ENCODE assay signal across 8 cellular contexts in genomic region chr17:5419959-5420653, GRCh38. TPM values are rescaled to one million over a fixed set of nuclear protein-coding genes. Genes with fewer than 3 reads are reported as not detected.
DNase-seq lines count a peak whose midpoint lies in the region; ATAC-seq and TF ChIP-seq lines count a peak whose summit lies in the region.

Gene RPAIN (plus strand): TSS chr17:5420182. CDS start chr17:5420211, 29 bp downstream.

- peak within 1 kb of the TSS; percentile 32 for H2BK5ac ChIP-seq in neuronal stem cell (ENCODE audit: low read length)

- peak within 1 kb of the TSS; percentile 99 for H3K4me2 ChIP-seq in Karpas-422 (ENCODE audit: low read depth, low read length, poor library complexity, severe bottlenecking)
- H3K4me2 ChIP-seq in neuronal stem cell (ENCODE audit: insufficient read depth, low read length, poor library complexity, severe bottlenecking) = peak within 1 kb of the TSS; percentile 83

- peak within 1 kb of the TSS; percentile 95 for H3K23ac ChIP-seq in neuronal stem cell (ENCODE audit: low read depth, low read length, poor library complexity)

- H3K9ac ChIP-seq in Karpas-422 (ENCODE audit: low read length) (peak within 1 kb of the TSS; percentile 96), neuronal stem cell (ENCODE audit: low read depth, low read length, poor library complexity) (peak within 1 kb of the TSS; percentile 97)

- H3K79me2 ChIP-seq in Karpas-422 (ENCODE audit: low read length) = peaks cover 80% of the 10 kb centered on the region

- H3K4me1 ChIP-seq in Karpas-422 (ENCODE audit: low read length) = peaks cover 27% of the 10 kb centered on the region
- H3K4me1 ChIP-seq in RWPE2 (ENCODE audit: insufficient read depth, poor library complexity, severe bottlenecking) = peaks cover 4% of the 10 kb centered on the region
- peaks cover 14% of the 10 kb centered on the region for H3K4me1 ChIP-seq in foreskin keratinocyte
- peaks cover 2 to 5% of the 10 kb centered on the region in 2 donors for H3K4me1 ChIP-seq in neuronal stem cell (ENCODE audit: control insufficient read depth in 2 of 2, insufficient read depth in 1 of 2, low read depth in 1 of 2, low read length in 2 of 2)

- peak within 1 kb of the TSS; percentile 97 for H3K4me3 ChIP-seq in Karpas-422 (ENCODE audit: low read length)
- peak within 1 kb of the TSS; percentile 77 for H3K4me3 ChIP-seq in RWPE2 (ENCODE audit: severe bottlenecking)
- peak within 1 kb of the TSS; percentile 79 to 93 for H3K4me3 ChIP-seq in neuronal stem cell (ENCODE audit: low read length in 2 of 2)

- no peaks in the 10 kb centered on the region for H3K9me2 ChIP-seq in Karpas-422 (replicated peaks; ENCODE audit: insufficient read depth, low read length)

- peak within 1 kb of the TSS; percentile 10 for H2BK15ac ChIP-seq in neuronal stem cell (ENCODE audit: low read length)

- DNase-seq in EH (ENCODE audit: low read depth) (peak; percentile 85), Karpas-422 (peak; percentile 97), RWPE2 (ENCODE audit: low spot score) (peak; percentile 89), foreskin keratinocyte (no peak), neuronal stem cell (ENCODE audit: low spot score) (no peak), substantia nigra (lab: John Stamatoyannopoulos, UW) (peak in 46 of 49 donors; percentile 66 to 98 (median 91))
- DNase-seq in activated effector memory CD4-positive, alpha-beta T cell treated with anti-CD3 and anti-CD28 coated beads, Interleukin-2, amount 50 U/mL, for 16 hours = peak; percentile 96

- H3K9me3 ChIP-seq in Karpas-422 (ENCODE audit: low read length) (no peaks in the 10 kb centered on the region), RWPE2 (ENCODE audit: severe bottlenecking) (no peaks in the 10 kb centered on the region), neuronal stem cell (replicated peaks in 1 of 2; ENCODE audit: control insufficient read depth in 2 of 2, insufficient read depth in 1 of 2, low read depth in 1 of 2, low read length in 2 of 2) (no peaks in the 10 kb centered on the region)

- WGBS in neuronal stem cell (ENCODE audit: extremely low coverage in 2 of 2, insufficient read length in 2 of 2, insufficient replicate concordance in 1 of 2), 2 donors = no CpG with 5 or more reads among the region's 41 CpGs

- H2AK5ac ChIP-seq in neuronal stem cell (ENCODE audit: low read depth, low read length) = no peak within 1 kb of the TSS

- H3K14ac ChIP-seq in neuronal stem cell (ENCODE audit: low read length) = no peak within 1 kb of the TSS

- H3K36me3 ChIP-seq in Karpas-422 (ENCODE audit: insufficient read depth, low read length) = peaks cover 44% of the 10 kb centered on the region
- peaks cover 64% of the 10 kb centered on the region for H3K36me3 ChIP-seq in RWPE2 (ENCODE audit: low read depth)
- peaks cover 25 to 65% of the 10 kb centered on the region in 2 donors for H3K36me3 ChIP-seq in neuronal stem cell (replicated peaks in 1 of 2; ENCODE audit: control insufficient read depth in 2 of 2, insufficient read depth in 2 of 2, low read length in 2 of 2)

- H2BK120ac ChIP-seq in neuronal stem cell (ENCODE audit: low read depth, low read length) = no peak within 1 kb of the TSS

- H3K79me1 ChIP-seq in neuronal stem cell (ENCODE audit: low read depth, low read length) = peaks cover 6% of the 10 kb centered on the region

- no peak within 1 kb of the TSS for H4K91ac ChIP-seq in neuronal stem cell (ENCODE audit: low read depth, low read length, poor library complexity)

- no peak within 1 kb of the TSS for H4K8ac ChIP-seq in neuronal stem cell (ENCODE audit: low read depth, low read length)

- H3K27ac ChIP-seq in Karpas-422 (ENCODE audit: low read length) (peak within 1 kb of the TSS; percentile 91), RWPE2 (ENCODE audit: poor library complexity, severe bottlenecking) (peak within 1 kb of the TSS; percentile 61), foreskin keratinocyte (peak within 1 kb of the TSS; percentile 90), neuronal stem cell (replicated peaks; ENCODE audit: low read length) (peak within 1 kb of the TSS; percentile 71), substantia nigra (ENCODE audit: low read depth, low read length, poor library complexity, severe bottlenecking) (peak within 1 kb of the TSS; percentile 83)

- no peak within 1 kb of the TSS for H3K4ac ChIP-seq in neuronal stem cell (ENCODE audit: low read length)

- H2AFZ ChIP-seq in Karpas-422 (ENCODE audit: low read length) = peak within 1 kb of the TSS; percentile 69; the same call in 1 of the 2 replicates
- H2AFZ ChIP-seq in neuronal stem cell (ENCODE audit: low read length) = peak within 1 kb of the TSS; percentile 94

- peak within 1 kb of the TSS; percentile 96 for H3K18ac ChIP-seq in neuronal stem cell (ENCODE audit: low read length)

- H4K20me1 ChIP-seq in Karpas-422 (ENCODE audit: insufficient read depth, low read depth, low read length) = peaks cover 15% of the 10 kb centered on the region; the same call in 1 of the 2 replicates

- no peak for TF ChIP-seq CTCF in RWPE2 (IDR thresholded peaks at IDR 0.05; ENCODE audit: poor library complexity, severe bottlenecking)
- no peak for TF ChIP-seq CTCF in foreskin keratinocyte (conservative IDR thresholded peaks at IDR 0.05)

- no peak within 1 kb of the TSS for H2BK12ac ChIP-seq in neuronal stem cell (ENCODE audit: low read length)

- ATAC-seq in GM21737 (IDR thresholded peaks at IDR 0.05; ENCODE audit: unreplicated experiment) (peak; percentile 45), RWPE2 (ENCODE audit: low read depth) (peak; percentile 76), foreskin keratinocyte (peak; percentile 73)

- no peaks in the 10 kb centered on the region for H3K27me3 ChIP-seq in Karpas-422 (ENCODE audit: low read length)
- no peaks in the 10 kb centered on the region for H3K27me3 ChIP-seq in RWPE2 (ENCODE audit: insufficient read depth, poor library complexity, severe bottlenecking)
- H3K27me3 ChIP-seq in foreskin keratinocyte = no peaks in the 10 kb centered on the region
- no peaks in the 10 kb centered on the region for H3K27me3 ChIP-seq in neuronal stem cell (ENCODE audit: control insufficient read depth in 3 of 3, insufficient read depth in 3 of 3, low read depth in 1 of 3, low read length in 3 of 3)

RNA-seq across cellular contexts. Expression of gene RPAIN, which starts in this region (rescaled TPM):
- 53.5 and 67.5 TPM in 2 replicates for total RNA-seq in Karpas-422 (2014; rRNA removed; shearing (Covaris generic); ENCODE audit: low replicate concordance)
- 22.0 and 25.1 TPM in 2 replicates for total RNA-seq in foreskin keratinocyte
- polyA plus RNA-seq in foreskin keratinocyte = 24.5 and 28.4 TPM in 2 replicates
- 63.2 TPM for polyA plus RNA-seq in neuronal stem cell (2013, experiment 1 of 2)
- polyA plus RNA-seq in neuronal stem cell (2013, experiment 2 of 2) = 62.0 TPM

Comparison
In these comparisons a context has a peak if more than half of its experiments do, and no peak if none do; other contexts are left out.
1. DNase-seq: peak in EH (single experiment), Karpas-422 (single experiment), RWPE2 (single experiment), activated effector memory CD4-positive, alpha-beta T cell treated with anti-CD3 and anti-CD28 coated beads, Interleukin-2, amount 50 U/mL, for 16 hours (single experiment) and substantia nigra (46 of 49); none in foreskin keratinocyte (0 of 2) and neuronal stem cell (single experiment).
2. Peak in every context shown above with its lines, with median percentiles within 50 percentile points of each other: ATAC-seq, H3K27ac ChIP-seq and H3K4me3 ChIP-seq.